ENCODE assay signal across 8 cellular contexts in the genomic region with DNA sequence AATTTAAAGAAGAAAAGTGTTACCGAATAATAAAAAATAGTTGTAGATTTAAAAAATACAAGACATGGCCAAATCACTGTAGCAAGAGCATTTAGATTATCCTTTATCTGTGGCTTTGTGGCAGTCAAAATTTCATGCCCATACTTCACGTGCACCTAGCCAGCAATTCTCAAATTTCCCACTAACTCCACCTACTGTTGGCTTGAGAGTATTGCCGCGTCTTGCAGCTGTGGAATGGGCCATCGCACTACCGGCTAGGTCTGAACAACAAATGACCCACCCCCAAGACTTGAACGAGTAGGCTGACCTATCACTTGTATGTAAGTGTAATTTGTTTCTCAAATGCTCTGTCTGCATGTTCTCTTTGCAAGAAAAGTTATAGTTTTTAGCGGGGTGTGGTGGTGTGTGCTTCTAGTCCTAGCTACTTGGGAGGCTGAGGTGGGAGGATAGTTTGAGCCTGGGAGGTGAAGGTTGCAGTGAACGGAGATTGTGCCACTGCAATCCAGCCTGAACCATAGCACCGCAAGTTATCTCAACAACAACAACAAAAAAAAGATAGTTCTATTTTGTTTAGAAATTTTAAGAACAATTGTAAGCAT. TPM values are rescaled to one million over a fixed set of nuclear protein-coding genes. Genes with fewer than 3 reads are reported as not detected.
DNase-seq lines count a peak whose midpoint lies in the region; ATAC-seq and FAIRE-seq lines count a peak whose summit lies in the region.

No MANE protein-coding gene starts in this region.

- no peaks in the 10 kb centered on the region for H3K27me3 Mint-ChIP-seq in activated CD8-positive, alpha-beta T cell treated with anti-CD3 and anti-CD28 coated beads, Interleukin-2, amount 10 ng/mL, durations not matched to agents 7 days and 5 days (ENCODE audit: low read depth)
- no peaks in the 10 kb centered on the region for H3K27me3 Mint-ChIP-seq in activated CD8-positive, alpha-beta memory T cell treated with anti-CD3 and anti-CD28 coated beads, Interleukin-2, amount 10 ng/mL, durations not matched to agents 7 days and 5 days

- H3K27ac Mint-ChIP-seq in activated CD8-positive, alpha-beta T cell treated with anti-CD3 and anti-CD28 coated beads, Interleukin-2, amount 10 ng/mL, durations not matched to agents 7 days and 5 days: no peak overlapping the region
- H3K27ac Mint-ChIP-seq in activated CD8-positive, alpha-beta memory T cell treated with anti-CD3 and anti-CD28 coated beads, Interleukin-2, amount 10 ng/mL, durations not matched to agents 7 days and 5 days: no peak overlapping the region

- CTCF ChIA-PET in activated CD8-positive, alpha-beta T cell treated with anti-CD3 and anti-CD28 coated beads, Interleukin-2, amount 10 ng/mL, durations not matched to agents 7 days and 5 days (lab: Charles Lee): interaction anchor here (0.9 to 1.5 kb wide), 3 partner anchors 9 to 19 kb away, joined by 3 to 5 read pairs (median 4); no protein-coding TSS in a partner anchor
- CTCF ChIA-PET in activated CD8-positive, alpha-beta memory T cell treated with anti-CD3 and anti-CD28 coated beads, Interleukin-2, amount 10 ng/mL, durations not matched to agents 7 days and 5 days (lab: Charles Lee): interaction anchor here (0.7 kb wide), 1 partner anchor 68 kb away, joined by 3 read pairs; no protein-coding TSS in a partner anchor

- H3K4me1 Mint-ChIP-seq in activated CD8-positive, alpha-beta T cell treated with anti-CD3 and anti-CD28 coated beads, Interleukin-2, amount 10 ng/mL, durations not matched to agents 7 days and 5 days (ENCODE audit: low read depth): no peaks in the 10 kb centered on the region
- H3K4me1 Mint-ChIP-seq in activated CD8-positive, alpha-beta memory T cell treated with anti-CD3 and anti-CD28 coated beads, Interleukin-2, amount 10 ng/mL, durations not matched to agents 7 days and 5 days: no peaks in the 10 kb centered on the region

- no peak overlapping the region for H3K4me3 Mint-ChIP-seq in activated CD8-positive, alpha-beta T cell treated with anti-CD3 and anti-CD28 coated beads, Interleukin-2, amount 10 ng/mL, durations not matched to agents 7 days and 5 days
- H3K4me3 Mint-ChIP-seq in activated CD8-positive, alpha-beta memory T cell treated with anti-CD3 and anti-CD28 coated beads, Interleukin-2, amount 10 ng/mL, durations not matched to agents 7 days and 5 days: no peak overlapping the region

- peak; percentile 75 for FAIRE-seq in islet of Langerhans (lab: Jason Lieb, UNC)

- H3K36me3 Mint-ChIP-seq in activated CD8-positive, alpha-beta T cell treated with anti-CD3 and anti-CD28 coated beads, Interleukin-2, amount 10 ng/mL, durations not matched to agents 7 days and 5 days (ENCODE audit: low read depth): no peaks in the 10 kb centered on the region
- no peaks in the 10 kb centered on the region for H3K36me3 Mint-ChIP-seq in activated CD8-positive, alpha-beta memory T cell treated with anti-CD3 and anti-CD28 coated beads, Interleukin-2, amount 10 ng/mL, durations not matched to agents 7 days and 5 days

- peak; percentile 65 for ATAC-seq in GM18870 (IDR thresholded peaks at IDR 0.05; ENCODE audit: unreplicated experiment)
- ATAC-seq in activated CD8-positive, alpha-beta T cell treated with anti-CD3 and anti-CD28 coated beads, Interleukin-2, amount 10 ng/mL, durations not matched to agents 7 days and 5 days: no peak
- ATAC-seq in activated CD8-positive, alpha-beta memory T cell treated with anti-CD3 and anti-CD28 coated beads, Interleukin-2, amount 10 ng/mL, durations not matched to agents 7 days and 5 days: no peak
- no peak for ATAC-seq in activated CD4-positive, CD25-positive, alpha-beta regulatory T cell treated with anti-CD3 and anti-CD28 coated beads, Interleukin-2, amount 50 U/mL, for 24 hours

- POLR2A ChIA-PET in activated CD8-positive, alpha-beta T cell treated with anti-CD3 and anti-CD28 coated beads, Interleukin-2, amount 10 ng/mL, durations not matched to agents 7 days and 5 days (lab: Charles Lee): no interaction called here

- H3K9me3 Mint-ChIP-seq in activated CD8-positive, alpha-beta T cell treated with anti-CD3 and anti-CD28 coated beads, Interleukin-2, amount 10 ng/mL, durations not matched to agents 7 days and 5 days (ENCODE audit: insufficient read depth): no peaks in the 10 kb centered on the region
- no peaks in the 10 kb centered on the region for H3K9me3 Mint-ChIP-seq in activated CD8-positive, alpha-beta memory T cell treated with anti-CD3 and anti-CD28 coated beads, Interleukin-2, amount 10 ng/mL, durations not matched to agents 7 days and 5 days (ENCODE audit: low read depth)

- DNase-seq in CD1c-positive myeloid dendritic cell (ENCODE audit: extremely low spot score) (peak; percentile 10), NCI-H1105 (lab: John Stamatoyannopoulos, UW) (peak; percentile 0), NCI-H146 treated with DMSO at 0.1 percent for 48 hours (lab: John Stamatoyannopoulos, UW; ENCODE audit: unreplicated experiment) (no peak)
- DNase-seq in activated CD8-positive, alpha-beta T cell treated with anti-CD3 and anti-CD28 coated beads, Interleukin-2, amount 10 ng/mL, durations not matched to agents 7 days and 5 days: peak; percentile 28
- no peak for DNase-seq in activated CD8-positive, alpha-beta memory T cell treated with anti-CD3 and anti-CD28 coated beads, Interleukin-2, amount 10 ng/mL, durations not matched to agents 7 days and 5 days

RNA-seq across cellular contexts. Expression of gene KRTAP13-4, which starts 4.1 kb away (rescaled TPM):
- total RNA-seq in activated CD8-positive, alpha-beta T cell treated with anti-CD3 and anti-CD28 coated beads, Interleukin-2, amount 10 ng/mL, durations not matched to agents 7 days and 5 days: not detected
- total RNA-seq in activated CD8-positive, alpha-beta memory T cell treated with anti-CD3 and anti-CD28 coated beads, Interleukin-2, amount 10 ng/mL, durations not matched to agents 7 days and 5 days: not detected

RNA-seq across cellular contexts. Expression of gene KRTAP15-1, which starts 5.9 kb away (rescaled TPM):
- not detected for total RNA-seq in activated CD8-positive, alpha-beta T cell treated with anti-CD3 and anti-CD28 coated beads, Interleukin-2, amount 10 ng/mL, durations not matched to agents 7 days and 5 days
- total RNA-seq in activated CD8-positive, alpha-beta memory T cell treated with anti-CD3 and anti-CD28 coated beads, Interleukin-2, amount 10 ng/mL, durations not matched to agents 7 days and 5 days: not detected

RNA-seq across cellular contexts. Expression of gene KRTAP13-3, which starts 8.4 kb away (rescaled TPM):
- total RNA-seq in activated CD8-positive, alpha-beta T cell treated with anti-CD3 and anti-CD28 coated beads, Interleukin-2, amount 10 ng/mL, durations not matched to agents 7 days and 5 days: not detected
- not detected for total RNA-seq in activated CD8-positive, alpha-beta memory T cell treated with anti-CD3 and anti-CD28 coated beads, Interleukin-2, amount 10 ng/mL, durations not matched to agents 7 days and 5 days

RNA-seq across cellular contexts. Expression of gene KRTAP13-1, which starts 38.3 kb away (rescaled TPM):
- total RNA-seq in activated CD8-positive, alpha-beta T cell treated with anti-CD3 and anti-CD28 coated beads, Interleukin-2, amount 10 ng/mL, durations not matched to agents 7 days and 5 days: not detected
- total RNA-seq in activated CD8-positive, alpha-beta memory T cell treated with anti-CD3 and anti-CD28 coated beads, Interleukin-2, amount 10 ng/mL, durations not matched to agents 7 days and 5 days: not detected

RNA-seq across cellular contexts. Expression of gene KRTAP19-1, which starts 46.0 kb away (rescaled TPM):
- not detected for total RNA-seq in activated CD8-positive, alpha-beta T cell treated with anti-CD3 and anti-CD28 coated beads, Interleukin-2, amount 10 ng/mL, durations not matched to agents 7 days and 5 days
- total RNA-seq in activated CD8-positive, alpha-beta memory T cell treated with anti-CD3 and anti-CD28 coated beads, Interleukin-2, amount 10 ng/mL, durations not matched to agents 7 days and 5 days: not detected

Comparison
In these comparisons a context has a peak if more than half of its experiments do, and no peak if none do; other contexts are left out.
1. DNase-seq: peak in CD1c-positive myeloid dendritic cell (single experiment), NCI-H1105 (single experiment) and activated CD8-positive, alpha-beta T cell treated with anti-CD3 and anti-CD28 coated beads, Interleukin-2, amount 10 ng/mL, durations not matched to agents 7 days and 5 days (single experiment); none in activated CD8-positive, alpha-beta memory T cell treated with anti-CD3 and anti-CD28 coated beads, Interleukin-2, amount 10 ng/mL, durations not matched to agents 7 days and 5 days (single experiment) and NCI-H146 treated with DMSO at 0.1 percent for 48 hours (single experiment).